Comparison of ENCODE assay signal across 8 cellular contexts in genomic region chr14:74362361-74362915, GRCh38. TPM values are rescaled to one million over a fixed set of nuclear protein-coding genes. Genes with fewer than 3 reads are reported as not detected.
A peak's percentile ranks its signal among the peaks of the same experiment; 100 is the strongest.
DNase-seq lines count a peak whose midpoint lies in the region; ATAC-seq and TF ChIP-seq lines count a peak whose summit lies in the region.

No MANE protein-coding gene starts in this region.

- TF ChIP-seq CTCF in SK-N-SH (IDR thresholded peaks at IDR 0.05) (peak; percentile 91), cardiac muscle cell (IDR thresholded peaks at IDR 0.05; ENCODE audit: low read depth, low read length) (peak; percentile 99), uterus (IDR thresholded peaks at IDR 0.05) (peak; percentile 82 to 94 (median 87))

- H3K9ac ChIP-seq in ES-I3 (ENCODE audit: low read depth, low read length): 0 out of 2 replicates have a peak overlapping the region, but pooled peaks have one; percentile 5
- no peak overlapping the region for H3K9ac ChIP-seq in SK-N-SH

- intact Hi-C loops in posterior vena cava (cut with DNase I) (loop anchor here in 1 of 2 donors (10.0 kb wide), 2 partner anchors 102 to 252 kb away; partner anchors contain the start of gene LTBP2), uterus (cut with DNase I; ENCODE audit: low total_unique reads) (no loop called here)

- H3K4me1 ChIP-seq in ES-I3 (ENCODE audit: insufficient read depth, low read length): peaks cover 24% of the 10 kb centered on the region
- no peaks in the 10 kb centered on the region; a peak in 1 of 4 replicates for H3K4me1 ChIP-seq in SK-N-SH (ENCODE audit: control insufficient read depth in 1 of 2, insufficient read depth in 2 of 2, low read depth in 1 of 2, low read length in 1 of 2)
- H3K4me1 ChIP-seq in cardiac muscle cell (ENCODE audit: low read depth): no peaks in the 10 kb centered on the region
- no peaks in the 10 kb centered on the region for H3K4me1 ChIP-seq in uterus

- no peak for TF ChIP-seq POLR2A in uterus (IDR thresholded peaks at IDR 0.05)

- no peaks in the 10 kb centered on the region for H4K20me1 ChIP-seq in SK-N-SH (ENCODE audit: insufficient read depth)

- H3K27ac ChIP-seq in SK-N-SH (ENCODE audit: low read depth in 2 of 2, low read length in 1 of 2) (no peak overlapping the region), cardiac muscle cell (no peak overlapping the region), uterus (no peak overlapping the region)

- DNase-seq in MV-4-11 (lab: John Stamatoyannopoulos, UW): peak; percentile 56
- DNase-seq in SK-N-SH: peak; percentile 88
- DNase-seq in activated naive CD4-positive, alpha-beta T cell treated with anti-CD3 and anti-CD28 coated beads, Interleukin-2, amount 50 U/mL, for 72 hours (ENCODE audit: low spot score in 2 of 2): peak; percentile 59 to 68
- DNase-seq in cardiac muscle cell (ENCODE audit: low read depth in 1 of 2, low spot score in 1 of 2): peak; percentile 87 to 88
- peak; percentile 93 for DNase-seq in posterior vena cava (ENCODE audit: low spot score)
- DNase-seq in uterus: peak; percentile 70 to 79

- H3K27me3 ChIP-seq in SK-N-SH (ENCODE audit: insufficient read depth) (no peaks in the 10 kb centered on the region; the same call in 1 of the 2 replicates), cardiac muscle cell (no peaks in the 10 kb centered on the region), uterus (no peaks in the 10 kb centered on the region)

- no peak overlapping the region for H3K27ac Mint-ChIP-seq in activated naive CD4-positive, alpha-beta T cell treated with anti-CD3 and anti-CD28 coated beads, Interleukin-2, amount 50 U/mL, for 72 hours

- POLR2A ChIA-PET in SK-N-SH (lab: Yijun Ruan, JAX): no interaction called here

- TF ChIP-seq RAD21 in SK-N-SH (IDR thresholded peaks at IDR 0.05; ENCODE audit: low read length): peak; percentile 95

- H3K9me3 ChIP-seq in ES-I3 (ENCODE audit: control insufficient read depth, insufficient read depth, low read length) (no peaks in the 10 kb centered on the region), SK-N-SH (no peaks in the 10 kb centered on the region), cardiac muscle cell (ENCODE audit: low read depth) (no peaks in the 10 kb centered on the region), uterus (no peaks in the 10 kb centered on the region)

- no peaks in the 10 kb centered on the region for H3K9me3 Mint-ChIP-seq in activated naive CD4-positive, alpha-beta T cell treated with anti-CD3 and anti-CD28 coated beads, Interleukin-2, amount 50 U/mL, for 72 hours

- H3K79me2 ChIP-seq in SK-N-SH (ENCODE audit: insufficient read depth): no peaks in the 10 kb centered on the region

- CTCF ChIA-PET in SK-N-SH (lab: Yijun Ruan, JAX): interaction anchor here (0.8 to 18.0 kb wide), 5 partner anchors 13 to 116 kb away, joined by 4 to 249 read pairs (median 5); partner anchors contain the start of gene VRTN

- H3K4me2 ChIP-seq in SK-N-SH: no peak overlapping the region

- no peaks in the 10 kb centered on the region for H3K36me3 Mint-ChIP-seq in activated naive CD4-positive, alpha-beta T cell treated with anti-CD3 and anti-CD28 coated beads, Interleukin-2, amount 50 U/mL, for 72 hours

- no peak overlapping the region for H2AFZ ChIP-seq in SK-N-SH (ENCODE audit: low read depth)

- 30% methylated on average over 12 of the region's 12 CpGs for WGBS in SK-N-SH (ENCODE audit: low lambda C conversion rate)

- H3K9me2 ChIP-seq in SK-N-SH: no peaks in the 10 kb centered on the region

- no peak for TF ChIP-seq EP300 in SK-N-SH (IDR thresholded peaks at IDR 0.05; ENCODE audit: borderline replicate concordance in 1 of 2, low read depth in 1 of 2, low read length in 1 of 2)

- peak overlapping the region in 1 of 2 experiments; percentile 41; a peak in 1 of 4 replicates for H3K4me3 ChIP-seq in SK-N-SH (ENCODE audit: low read depth in 2 of 2, low read length in 1 of 2)
- no peak overlapping the region for H3K4me3 ChIP-seq in cardiac muscle cell
- no peak overlapping the region for H3K4me3 ChIP-seq in uterus

- H3K36me3 ChIP-seq in ES-I3 (ENCODE audit: insufficient read depth, low read length) (no peaks in the 10 kb centered on the region; the same call in 1 of the 2 replicates), SK-N-SH (replicated peaks in 1 of 2; ENCODE audit: control insufficient read depth in 1 of 2, insufficient read depth in 2 of 2, low read length in 1 of 2) (no peaks in the 10 kb centered on the region), cardiac muscle cell (no peaks in the 10 kb centered on the region), uterus (no peaks in the 10 kb centered on the region)

- peak; percentile 67 to 68 for ATAC-seq in activated naive CD4-positive, alpha-beta T cell treated with anti-CD3 and anti-CD28 coated beads, Interleukin-2, amount 50 U/mL, for 72 hours
- no peak for ATAC-seq in GM18498 (IDR thresholded peaks at IDR 0.05; ENCODE audit: unreplicated experiment)

- no peaks in the 10 kb centered on the region for H3F3A ChIP-seq in SK-N-SH (replicated peaks; ENCODE audit: insufficient read depth)

TF ChIP-seq in SK-N-SH, 30 proteins besides CTCF, POLR2A, EP300 and RAD21:
- TF ChIP-seq EZH2phosphoT487 (IDR thresholded peaks at IDR 0.05; ENCODE audit: borderline replicate concordance, low read depth) (no peak), ZBTB33 (IDR thresholded peaks at IDR 0.05; ENCODE audit: borderline replicate concordance, low read depth) (no peak), SIN3A (IDR thresholded peaks at IDR 0.05; ENCODE audit: borderline replicate concordance, low read depth, low read length) (no peak), TEAD4 (IDR thresholded peaks at IDR 0.05; ENCODE audit: borderline replicate concordance, insufficient read depth) (no peak), RFX5 (IDR thresholded peaks at IDR 0.05; ENCODE audit: low read length) (no peak), FOXJ3 (CRISPR knock-in tag; IDR thresholded peaks at IDR 0.05) (no peak), SMC3 (IDR thresholded peaks at IDR 0.05; ENCODE audit: low read depth, low read length) (peak; percentile 98), MXI1 (IDR thresholded peaks at IDR 0.05; ENCODE audit: low read depth, low read length) (0 out of 2 replicates have a peak, but pooled peaks have one; percentile 27), TCF12 (IDR thresholded peaks at IDR 0.05) (no peak)

RNA-seq across cellular contexts. Expression of gene VRTN, which starts 14.2 kb away (rescaled TPM):
- polyA plus RNA-seq in SK-N-SH (2012; rRNA removed): not detected in 2 replicates
- polyA plus RNA-seq in SK-N-SH (2012; cell fraction: cytosol; rRNA removed): not detected in 2 replicates
- not detected in 2 replicates for polyA plus RNA-seq in SK-N-SH (2012; cell fraction: nucleus; rRNA removed)
- not detected for total RNA-seq in activated naive CD4-positive, alpha-beta T cell treated with anti-CD3 and anti-CD28 coated beads, Interleukin-2, amount 50 U/mL, for 72 hours
- total RNA-seq in cardiac muscle cell: 0.39 and 2.7 TPM in 2 replicates
- polyA plus RNA-seq in cardiac muscle cell: 1.3 and 3.0 TPM in 2 replicates
- total RNA-seq in posterior vena cava: not detected
- total RNA-seq in uterus: under 1 TPM in 1 of 4 donors, not detected in 3; 0.21 TPM

RNA-seq across cellular contexts. Expression of gene ABCD4, which starts 59.7 kb away (rescaled TPM):
- polyA plus RNA-seq in SK-N-SH (2012; rRNA removed): 25.5 and 37.0 TPM in 2 replicates
- 16.2 and 18.6 TPM in 2 replicates for polyA plus RNA-seq in SK-N-SH (2012; cell fraction: cytosol; rRNA removed)
- polyA plus RNA-seq in SK-N-SH (2012; cell fraction: nucleus; rRNA removed): 210 and 245 TPM in 2 replicates
- total RNA-seq in activated naive CD4-positive, alpha-beta T cell treated with anti-CD3 and anti-CD28 coated beads, Interleukin-2, amount 50 U/mL, for 72 hours: 10 to 100 TPM; 40.0 to 48.0 TPM
- 62.6 and 98.7 TPM in 2 replicates for total RNA-seq in cardiac muscle cell
- 121 and 125 TPM in 2 replicates for polyA plus RNA-seq in cardiac muscle cell
- 10 to 100 TPM; 29.4 to 35.6 TPM for total RNA-seq in posterior vena cava
- 10 to 100 TPM; 26.1 to 73.4 (median 49.5) TPM for total RNA-seq in uterus
